In the genomic region with DNA sequence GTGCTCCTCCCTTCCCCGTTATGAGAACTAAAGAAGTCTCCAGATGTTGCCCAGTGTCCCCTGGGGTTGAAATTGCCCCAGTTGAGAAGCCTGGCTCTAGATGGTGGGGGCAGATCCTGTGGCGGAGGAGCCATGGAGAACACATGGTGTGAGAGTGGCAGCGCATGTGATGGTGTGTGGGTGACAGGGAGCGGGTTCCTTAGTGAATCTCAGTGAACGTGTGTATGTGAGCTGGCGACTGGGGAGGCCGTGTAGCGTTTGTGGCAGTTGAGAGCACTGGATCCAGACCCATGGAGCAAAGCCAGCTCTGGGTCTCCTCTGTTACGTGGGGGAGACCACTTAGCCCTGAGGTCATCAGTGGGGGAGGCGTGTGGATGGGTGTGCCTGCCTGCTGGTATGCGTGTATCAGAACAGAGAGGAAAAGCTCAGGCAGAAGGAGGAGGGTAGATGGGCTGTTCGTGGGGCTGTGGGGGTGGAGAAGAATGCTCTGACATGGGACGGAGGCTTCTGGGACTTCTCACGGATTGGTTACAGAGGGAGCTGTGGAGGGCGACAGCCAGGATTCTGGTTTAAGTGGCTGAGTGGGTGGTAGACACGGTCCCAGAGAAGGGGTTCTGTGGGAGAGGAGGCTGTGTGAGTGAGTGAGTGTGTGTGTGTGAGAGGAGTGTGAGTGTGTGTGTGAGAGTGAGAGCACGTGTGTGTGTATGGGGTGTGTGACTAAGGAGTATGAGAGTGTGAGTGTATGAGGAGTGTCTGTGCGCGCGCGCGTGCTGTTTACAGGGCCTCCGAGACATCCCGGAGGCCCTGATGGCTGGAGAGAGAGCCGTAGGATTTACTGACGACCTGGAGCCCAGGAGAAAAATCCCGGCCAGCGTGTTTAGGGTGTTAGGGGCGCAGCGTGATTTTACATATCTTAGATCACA, we compare ENCODE assay signal across 16 cellular contexts.
DNase-seq lines count a peak whose midpoint lies in the region; ATAC-seq and TF ChIP-seq lines count a peak whose summit lies in the region.
"Had no signal": no experiment of that assay in that cellular context is flagged by ENCODE, and none has a peak within 500 bp of the region (broad histone marks: within the 10 kb centered on the region; RNA-seq: fewer than 3 reads in every experiment).

No MANE protein-coding gene starts in this region.

- H3K9me3 ChIP-seq in left ventricle myocardium inferior (replicated peaks) (no peaks in the 10 kb centered on the region), muscle layer of duodenum (ENCODE audit: control insufficient read depth in 1 of 2, low read length in 2 of 2) (no peaks in the 10 kb centered on the region), upper lobe of right lung (no peaks in the 10 kb centered on the region)
- H3K9me3 ChIP-seq: Peyer's patch, tibial artery had no signal

- H3K27ac Mint-ChIP-seq in chondrocyte (ENCODE audit: unreplicated experiment) = peak overlapping the region; percentile 64
- H3K27ac Mint-ChIP-seq: T-cell had no signal

- H3K36me3 Mint-ChIP-seq in chondrocyte (ENCODE audit: low read depth) = no peaks in the 10 kb centered on the region

- no peak for TF ChIP-seq CTCF in left ventricle myocardium inferior (IDR thresholded peaks at IDR 0.05; ENCODE audit: borderline replicate concordance)
- TF ChIP-seq CTCF in chondrocyte (IDR thresholded peaks at IDR 0.05) = no peak
- no peak for TF ChIP-seq CTCF in upper lobe of right lung (IDR thresholded peaks at IDR 0.05)
- no peak for TF ChIP-seq CTCF in GM20000 (IDR thresholded peaks at IDR 0.05; ENCODE audit: extremely low read depth, missing control alignments)

- peak overlapping the region; percentile 23 for H3K4me3 Mint-ChIP-seq in chondrocyte (ENCODE audit: unreplicated experiment)
- H3K4me3 Mint-ChIP-seq: T-cell had no signal

- H3K36me3 ChIP-seq in left ventricle myocardium inferior (no peaks in the 10 kb centered on the region), muscle layer of duodenum (ENCODE audit: control insufficient read depth in 1 of 2, insufficient read depth in 2 of 2, low read length in 2 of 2) (no peaks in the 10 kb centered on the region), upper lobe of right lung (no peaks in the 10 kb centered on the region)
- H3K36me3 ChIP-seq: Peyer's patch had no signal

- no peaks in the 10 kb centered on the region for H3K27me3 Mint-ChIP-seq in chondrocyte (ENCODE audit: low read depth)
- H3K27me3 Mint-ChIP-seq: T-cell had no signal

- H3K4me1 Mint-ChIP-seq in chondrocyte (ENCODE audit: low read depth) = peaks cover 32% of the 10 kb centered on the region

- H3K27me3 ChIP-seq in left ventricle myocardium inferior (ENCODE audit: low read depth) = no peaks in the 10 kb centered on the region
- H3K27me3 ChIP-seq in muscle layer of duodenum (ENCODE audit: low read depth, low read length) = no peaks in the 10 kb centered on the region
- no peaks in the 10 kb centered on the region for H3K27me3 ChIP-seq in upper lobe of right lung
- H3K27me3 ChIP-seq: Peyer's patch, tibial artery had no signal

- no peaks in the 10 kb centered on the region for H3K9me3 Mint-ChIP-seq in chondrocyte (ENCODE audit: low read depth)
- H3K9me3 Mint-ChIP-seq: T-cell had no signal

- H3K4me1 ChIP-seq in left ventricle myocardium inferior (peaks cover 42% of the 10 kb centered on the region), muscle layer of duodenum (ENCODE audit: control insufficient read depth in 1 of 2, insufficient read depth in 2 of 2, low read length in 2 of 2) (peaks cover 0 to 5% of the 10 kb centered on the region in 2 donors), upper lobe of right lung (no peaks in the 10 kb centered on the region)
- H3K4me1 ChIP-seq: tibial artery had no signal

- no peak overlapping the region for H3K27ac ChIP-seq in left ventricle myocardium inferior (replicated peaks)
- peak overlapping the region; percentile 40 for H3K27ac ChIP-seq in muscle layer of duodenum (ENCODE audit: low read length)
- H3K27ac ChIP-seq in upper lobe of right lung = no peak overlapping the region
- H3K27ac ChIP-seq: tibial artery had no signal

- intact Hi-C loops in left cardiac atrium (cut with DNase I) (no loop called here), left ventricle myocardium inferior (cut with micrococcal nuclease) (no loop called here), upper lobe of right lung (cut with DNase I) (no loop called here)

- ATAC-seq in left cardiac atrium (peak; percentile 32 to 74), upper lobe of right lung (peak; percentile 8), HG03442 (IDR thresholded peaks at IDR 0.05; ENCODE audit: unreplicated experiment) (no peak)
- ATAC-seq: T-cell had no signal

- H3K4me3 ChIP-seq in left ventricle myocardium inferior = no peak overlapping the region
- H3K4me3 ChIP-seq in muscle layer of duodenum (ENCODE audit: low read depth in 1 of 2, low read length in 2 of 2) = no peak overlapping the region
- H3K4me3 ChIP-seq in upper lobe of right lung = no peak overlapping the region
- H3K4me3 ChIP-seq: Peyer's patch, tibial artery had no signal

- DNase-seq in left cardiac atrium (peak; percentile 34), left ventricle myocardium inferior (no peak), chondrocyte (ENCODE audit: low spot score) (no peak), upper lobe of right lung (no peak), GM20000 (ENCODE audit: low spot score) (no peak)
- DNase-seq in stimulated activated CD4-positive, alpha-beta T cell treated with anti-CD3 and anti-CD28 coated beads, Interleukin-15, amount 100 ng/mL, for 24 hours = no peak
- DNase-seq: activated CD4-positive, alpha-beta T cell treated with anti-CD3 and anti-CD28 coated beads for 1 hour; kidney; NCI-H1417; NCI-H510A; Peyer's patch; stimulated activated CD4-positive, alpha-beta T cell treated with anti-CD3 and anti-CD28 coated beads, Interleukin-12 subunit alpha, Interleukin-12 subunit beta, amount 100 ng/mL, for 4 hours; T-cell; tibial artery had no signal
